23 cellular contexts compared by ENCODE assay signal in the genomic region with DNA sequence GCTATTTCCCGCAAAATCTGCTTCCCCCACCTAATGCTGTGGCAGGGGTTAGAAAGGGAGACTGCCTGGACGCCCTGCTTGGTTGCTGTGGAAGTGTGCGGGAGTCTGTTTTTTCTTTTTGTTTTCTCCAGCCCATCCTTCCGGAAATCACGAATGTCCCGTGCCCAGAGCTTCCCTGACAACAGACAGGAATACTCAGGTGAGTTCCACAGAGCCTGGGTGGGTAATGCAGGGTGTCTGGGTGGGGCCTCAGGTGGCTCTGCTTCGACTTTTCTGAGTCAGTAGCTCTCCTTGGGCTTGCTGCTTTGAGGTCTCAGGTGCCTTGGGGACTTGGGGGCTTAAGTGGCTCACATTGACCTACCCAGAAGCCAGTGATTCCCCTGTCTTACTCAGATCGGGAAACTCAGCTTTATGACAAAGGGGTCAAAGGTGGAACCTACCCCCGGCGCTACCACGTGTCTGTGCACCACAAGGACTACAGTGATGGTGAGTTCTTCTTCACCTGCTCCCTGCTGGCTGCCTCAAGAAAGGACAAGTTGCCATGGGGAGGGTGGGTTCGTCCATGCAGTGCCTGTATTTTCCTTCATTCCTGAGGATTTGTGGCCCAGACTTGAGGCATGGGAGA. TPM values are rescaled to one million over a fixed set of nuclear protein-coding genes. Genes with fewer than 3 reads are reported as not detected.
A peak's percentile ranks its signal among the peaks of the same experiment; 100 is the strongest.
DNase-seq lines count a peak whose midpoint lies in the region; ATAC-seq and TF ChIP-seq lines count a peak whose summit lies in the region.
"Had no signal": no experiment of that assay in that cellular context is flagged by ENCODE, and none has a peak within 500 bp of the region (broad histone marks: within the 10 kb centered on the region; RNA-seq: fewer than 3 reads in every experiment).

No MANE protein-coding gene starts in this region.

- intact Hi-C loops in heart right ventricle (cut with DNase I) = no loop called here

- H3K36me3 ChIP-seq in heart right ventricle = peaks cover 0 to 100% (median 71%) of the 10 kb centered on the region in 9 donors

- no peaks in the 10 kb centered on the region for H3K27me3 ChIP-seq in heart right ventricle
- H3K27me3 ChIP-seq: dorsolateral prefrontal cortex, right lobe of liver, suprapubic skin had no signal

- H3K4me3 Mint-ChIP-seq in activated naive CD4-positive, alpha-beta T cell treated with anti-CD3 and anti-CD28 coated beads, Interleukin-2, amount 10 ng/mL, durations not matched to agents 7 days and 5 days = no peak overlapping the region
- no peak overlapping the region for H3K4me3 Mint-ChIP-seq in effector memory CD8-positive, alpha-beta T cell
- no peak overlapping the region for H3K4me3 Mint-ChIP-seq in stimulated activated naive B cell treated with anti-CD40 and anti-IgM and Interleukin-4, amounts not matched to agents 10 μg/mL and 1 μg/mL and 100 μg/mL, for 72 hours
- no peak overlapping the region for H3K4me3 Mint-ChIP-seq in WTC11
- H3K4me3 Mint-ChIP-seq: activated CD8-positive, alpha-beta memory T cell treated with anti-CD3 and anti-CD28 coated beads, Interleukin-2, amount 10 ng/mL, durations not matched to agents 7 days and 5 days; central memory CD8-positive, alpha-beta T cell; natural killer cell treated with Interleukin-12 subunit alpha and Interleukin-12 subunit beta and Interleukin-15 and Interleukin-18, amount 100 ng/mL, for 72 hours had no signal

- POLR2A ChIA-PET in WTC11 (lab: Charles Lee) = interaction anchor here (1.4 kb wide), 1 partner anchor 67 kb away, joined by 3 read pairs; the partner anchor contains the start of gene MAP3K3

- peaks cover 5% of the 10 kb centered on the region for H3K4me1 Mint-ChIP-seq in activated naive CD4-positive, alpha-beta T cell treated with anti-CD3 and anti-CD28 coated beads, Interleukin-2, amount 10 ng/mL, durations not matched to agents 7 days and 5 days
- peaks cover 0 to 10% of the 10 kb centered on the region in 2 donors for H3K4me1 Mint-ChIP-seq in effector memory CD8-positive, alpha-beta T cell (ENCODE audit: low read depth in 2 of 2)
- peaks cover 12 to 23% of the 10 kb centered on the region in 2 donors for H3K4me1 Mint-ChIP-seq in stimulated activated naive B cell treated with anti-CD40 and anti-IgM and Interleukin-4, amounts not matched to agents 10 μg/mL and 1 μg/mL and 100 μg/mL, for 72 hours
- no peaks in the 10 kb centered on the region for H3K4me1 Mint-ChIP-seq in WTC11

- 88 to 89% methylated on average over 12 of the region's 12 CpGs for WGBS in heart right ventricle, 2 donors

- no peak for DNase-seq in activated naive CD4-positive, alpha-beta T cell treated with anti-CD3 and anti-CD28 coated beads, Interleukin-2, amount 10 ng/mL, durations not matched to agents 7 days and 5 days
- DNase-seq in activated naive CD4-positive, alpha-beta T cell treated with anti-CD3 and anti-CD28 coated beads, Interleukin-2, amount 50 U/mL, for 16 hours = no peak
- DNase-seq in GM13976 (ENCODE audit: low spot score) = peak; percentile 49
- no peak for DNase-seq in effector memory CD8-positive, alpha-beta T cell
- DNase-seq in stimulated activated naive B cell treated with anti-CD40 and anti-IgM and Interleukin-4, amounts not matched to agents 10 μg/mL and 1 μg/mL and 100 μg/mL, for 72 hours = no peak
- DNase-seq in WTC11 (ENCODE audit: low spot score) = no peak
- DNase-seq in heart right ventricle = no peak
- DNase-seq: activated CD4-positive, alpha-beta T cell treated with anti-CD3 and anti-CD28 coated beads for 1 hour; activated CD8-positive, alpha-beta memory T cell treated with anti-CD3 and anti-CD28 coated beads, Interleukin-2, amount 10 ng/mL, durations not matched to agents 7 days and 5 days; dorsolateral prefrontal cortex; GM23248; head of caudate nucleus; NCI-H1092 treated with DMSO at 0.1 percent for 48 hours; NCI-H1930; NCI-H2227 treated with DMSO at 0.1 percent for 48 hours; right lobe of liver; T1000 had no signal

- in situ Hi-C loops in GM13976 (cut with MboI; ENCODE audit: low sequenced_read_pairs, unreplicated experiment) = no loop called here

- H3K4me1 ChIP-seq in heart right ventricle = peaks cover 0 to 19% (median 8%) of the 10 kb centered on the region in 9 donors
- H3K4me1 ChIP-seq: right lobe of liver had no signal

- no peak overlapping the region for H3K27ac ChIP-seq in heart right ventricle
- H3K27ac ChIP-seq: GM23248, right lobe of liver, RWPE1, suprapubic skin had no signal

- H3K27ac Mint-ChIP-seq in activated naive CD4-positive, alpha-beta T cell treated with anti-CD3 and anti-CD28 coated beads, Interleukin-2, amount 10 ng/mL, durations not matched to agents 7 days and 5 days = peak overlapping the region; percentile 21
- peak overlapping the region; percentile 44 to 68 for H3K27ac Mint-ChIP-seq in effector memory CD8-positive, alpha-beta T cell
- H3K27ac Mint-ChIP-seq in stimulated activated naive B cell treated with anti-CD40 and anti-IgM and Interleukin-4, amounts not matched to agents 10 μg/mL and 1 μg/mL and 100 μg/mL, for 72 hours = peak overlapping the region; percentile 38
- no peak overlapping the region for H3K27ac Mint-ChIP-seq in WTC11
- H3K27ac Mint-ChIP-seq: activated CD8-positive, alpha-beta memory T cell treated with anti-CD3 and anti-CD28 coated beads, Interleukin-2, amount 10 ng/mL, durations not matched to agents 7 days and 5 days had no signal

- H3K36me3 Mint-ChIP-seq in activated naive CD4-positive, alpha-beta T cell treated with anti-CD3 and anti-CD28 coated beads, Interleukin-2, amount 10 ng/mL, durations not matched to agents 7 days and 5 days = peaks cover 48% of the 10 kb centered on the region
- H3K36me3 Mint-ChIP-seq in effector memory CD8-positive, alpha-beta T cell (ENCODE audit: insufficient read depth) = peaks cover 56% of the 10 kb centered on the region
- H3K36me3 Mint-ChIP-seq in stimulated activated naive B cell treated with anti-CD40 and anti-IgM and Interleukin-4, amounts not matched to agents 10 μg/mL and 1 μg/mL and 100 μg/mL, for 72 hours = peaks cover 22 to 53% of the 10 kb centered on the region in 2 donors
- peaks cover 10% of the 10 kb centered on the region; the same call in 1 of the 2 replicates for H3K36me3 Mint-ChIP-seq in WTC11
- H3K36me3 Mint-ChIP-seq: natural killer cell treated with Interleukin-12 subunit alpha and Interleukin-12 subunit beta and Interleukin-15 and Interleukin-18, amount 100 ng/mL, for 72 hours had no signal

- H3K4me3 ChIP-seq in heart right ventricle = no peak overlapping the region
- H3K4me3 ChIP-seq: dorsolateral prefrontal cortex, GM23248, right lobe of liver, suprapubic skin had no signal

- ATAC-seq in effector memory CD8-positive, alpha-beta T cell (replicated peaks) = no peak
- peak; percentile 48 to 52 for ATAC-seq in stimulated activated naive B cell treated with anti-CD40 and anti-IgM and Interleukin-4, amounts not matched to agents 10 μg/mL and 1 μg/mL and 100 μg/mL, for 72 hours (replicated peaks)
- ATAC-seq in WTC11 (no peak), heart right ventricle (no peak), HG02840 (IDR thresholded peaks at IDR 0.05; ENCODE audit: low FRiP score, unreplicated experiment) (no peak)
- ATAC-seq: activated CD8-positive, alpha-beta memory T cell treated with anti-CD3 and anti-CD28 coated beads, Interleukin-2, amount 10 ng/mL, durations not matched to agents 7 days and 5 days; HepG2; natural killer cell treated with Interleukin-12 subunit alpha and Interleukin-12 subunit beta and Interleukin-15 and Interleukin-18, amount 100 ng/mL, for 72 hours; right lobe of liver had no signal

- H3K9me3 ChIP-seq in heart right ventricle = no peaks in the 10 kb centered on the region
- H3K9me3 ChIP-seq: right lobe of liver, suprapubic skin had no signal

- H3K9me3 Mint-ChIP-seq in activated naive CD4-positive, alpha-beta T cell treated with anti-CD3 and anti-CD28 coated beads, Interleukin-2, amount 10 ng/mL, durations not matched to agents 7 days and 5 days = no peaks in the 10 kb centered on the region
- H3K9me3 Mint-ChIP-seq in effector memory CD8-positive, alpha-beta T cell = no peaks in the 10 kb centered on the region
- no peaks in the 10 kb centered on the region for H3K9me3 Mint-ChIP-seq in stimulated activated naive B cell treated with anti-CD40 and anti-IgM and Interleukin-4, amounts not matched to agents 10 μg/mL and 1 μg/mL and 100 μg/mL, for 72 hours
- no peaks in the 10 kb centered on the region for H3K9me3 Mint-ChIP-seq in WTC11
- H3K9me3 Mint-ChIP-seq: central memory CD8-positive, alpha-beta T cell; natural killer cell treated with Interleukin-12 subunit alpha and Interleukin-12 subunit beta and Interleukin-15 and Interleukin-18, amount 100 ng/mL, for 72 hours had no signal

- CTCF ChIA-PET in activated naive CD4-positive, alpha-beta T cell treated with anti-CD3 and anti-CD28 coated beads, Interleukin-2, amount 10 ng/mL, durations not matched to agents 7 days and 5 days (lab: Charles Lee) = interaction anchor here (0.7 kb wide), 1 partner anchor 10 kb away, joined by 3 read pairs; no protein-coding TSS in a partner anchor
- CTCF ChIA-PET in WTC11 (lab: Charles Lee) = interaction anchor here (1.0 to 2.2 kb wide), 5 partner anchors 8 to 263 kb away, joined by 3 to 13 read pairs (median 5); no protein-coding TSS in a partner anchor

- H3K27me3 Mint-ChIP-seq in activated naive CD4-positive, alpha-beta T cell treated with anti-CD3 and anti-CD28 coated beads, Interleukin-2, amount 10 ng/mL, durations not matched to agents 7 days and 5 days = no peaks in the 10 kb centered on the region
- no peaks in the 10 kb centered on the region for H3K27me3 Mint-ChIP-seq in effector memory CD8-positive, alpha-beta T cell
- no peaks in the 10 kb centered on the region for H3K27me3 Mint-ChIP-seq in stimulated activated naive B cell treated with anti-CD40 and anti-IgM and Interleukin-4, amounts not matched to agents 10 μg/mL and 1 μg/mL and 100 μg/mL, for 72 hours
- no peaks in the 10 kb centered on the region for H3K27me3 Mint-ChIP-seq in WTC11 (ENCODE audit: low read depth)
- H3K27me3 Mint-ChIP-seq: activated CD8-positive, alpha-beta memory T cell treated with anti-CD3 and anti-CD28 coated beads, Interleukin-2, amount 10 ng/mL, durations not matched to agents 7 days and 5 days; central memory CD8-positive, alpha-beta T cell; natural killer cell treated with Interleukin-12 subunit alpha and Interleukin-12 subunit beta and Interleukin-15 and Interleukin-18, amount 100 ng/mL, for 72 hours had no signal

- TF ChIP-seq CTCF in GM13976 (IDR thresholded peaks at IDR 0.05; ENCODE audit: borderline replicate concordance, control extremely low read depth, extremely low read depth, insufficient read depth, missing control alignments) (peak; percentile 10), WTC11 (IDR thresholded peaks at IDR 0.05) (no peak), heart right ventricle (IDR thresholded peaks at IDR 0.05) (no peak)

RNA-seq across cellular contexts. Expression of gene LIMD2, which starts 11.4 kb away (rescaled TPM):
- total RNA-seq in WTC11 (2021) (83.4 to 91.8 TPM (median 88.4 TPM) in 3 replicates), heart right ventricle (10 to 100 TPM in 1 of 10 donors, 1 to 10 TPM in 9; 1.8 to 30.6 (median 3.3) TPM)
- polyA plus RNA-seq in heart right ventricle = 10 to 100 TPM in 1 of 2 donors, 1 to 10 TPM in 1; 8.2 to 10.0 TPM

RNA-seq across cellular contexts. Expression of gene STRADA, which starts 53.1 kb away (rescaled TPM):
- 36.6 to 43.1 TPM (median 41.2 TPM) in 3 replicates for total RNA-seq in WTC11 (2021)
- 10 to 100 TPM; 12.2 to 19.0 (median 17.7) TPM for total RNA-seq in heart right ventricle
- 10 to 100 TPM; 15.7 to 30.0 TPM for polyA plus RNA-seq in heart right ventricle

Comparison
In these comparisons a context has a peak if more than half of its experiments do, and no peak if none do; other contexts are left out.
1. ATAC-seq: peak in stimulated activated naive B cell treated with anti-CD40 and anti-IgM and Interleukin-4, amounts not matched to agents 10 μg/mL and 1 μg/mL and 100 μg/mL, for 72 hours (2 of 2); none in effector memory CD8-positive, alpha-beta T cell (single experiment), WTC11 (single experiment), heart right ventricle (0 of 8) and HG02840 (single experiment).